27 cellular contexts compared by ENCODE assay signal in the genomic region with DNA sequence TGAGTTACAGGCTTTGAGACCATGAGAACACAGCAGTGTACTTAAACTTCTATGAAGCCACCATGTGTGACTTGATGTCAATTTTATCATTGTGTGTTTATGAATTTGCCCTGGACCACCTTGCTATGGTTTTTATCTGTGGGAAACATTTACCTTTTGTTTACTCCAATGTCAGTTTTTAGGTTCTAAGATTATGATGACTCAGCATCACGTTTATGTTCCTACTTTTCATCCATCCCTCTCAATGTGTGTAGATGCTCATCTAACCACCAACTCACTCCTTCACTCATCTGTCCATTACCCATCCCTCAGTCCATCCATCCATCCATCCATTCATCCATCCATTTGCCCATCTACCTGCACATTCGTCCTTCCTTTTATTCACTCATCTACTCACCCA.
"Had no signal": no experiment of that assay in that cellular context is flagged by ENCODE, and none has a peak within 500 bp of the region (broad histone marks: within the 10 kb centered on the region; RNA-seq: fewer than 3 reads in every experiment).

No MANE protein-coding gene starts in this region.

- H3K4me3 ChIP-seq: colonic mucosa, dorsolateral prefrontal cortex, esophagus squamous epithelium, gastrocnemius medialis, heart right ventricle, left lung, lower lobe of right lung, mucosa of descending colon had no signal

- H3K9me3 ChIP-seq: colonic mucosa, esophagus squamous epithelium, gastrocnemius medialis, heart right ventricle, left lung, lower lobe of right lung, mucosa of descending colon had no signal

- H3K27me3 ChIP-seq: colonic mucosa, esophagus squamous epithelium, gastrocnemius medialis, left lung had no signal

- H3K27ac Mint-ChIP-seq: mesothelial cell of epicardium, naive B cell had no signal

- H3K27ac ChIP-seq: colonic mucosa, dorsolateral prefrontal cortex, epithelial cell of prostate, esophagus squamous epithelium, gastrocnemius medialis, heart right ventricle, left lung, lower lobe of right lung had no signal

- H3K4me3 Mint-ChIP-seq: mesothelial cell of epicardium, naive B cell had no signal

- FAIRE-seq: islet of Langerhans, keratinocyte had no signal

- H3K36me3 ChIP-seq: colonic mucosa, esophagus squamous epithelium, gastrocnemius medialis, heart right ventricle, left lung, lower lobe of right lung had no signal

- H3K36me3 Mint-ChIP-seq: mesothelial cell of epicardium, naive B cell had no signal

- ATAC-seq: esophagus mucosa, gastrocnemius medialis, heart right ventricle, left cardiac atrium, left lung, left ventricle myocardium superior, lower lobe of right lung, mucosa of descending colon had no signal

- H3K4me1 Mint-ChIP-seq: naive B cell had no signal

- DNase-seq: colonic mucosa; cortex of kidney; dermis blood vessel endothelial cell; dorsolateral prefrontal cortex; effector CD4-positive, alpha-beta T cell; effector memory CD4-positive, alpha-beta T cell; erythroblast; esophagus squamous epithelium; foreskin fibroblast; foreskin melanocyte; gastrocnemius medialis; glutamatergic neuron; head of caudate nucleus; heart right ventricle; hippocampal formation; left cardiac atrium; left lung; left ventricle myocardium superior; lower lobe of right lung; mesenchymal stem cell; mucosa of descending colon; naive B cell had no signal

- H3K4me1 ChIP-seq: colonic mucosa, esophagus squamous epithelium, gastrocnemius medialis, heart right ventricle, left lung, lower lobe of right lung had no signal
